ENCODE assay signal across 1 cellular context in the genomic region with DNA sequence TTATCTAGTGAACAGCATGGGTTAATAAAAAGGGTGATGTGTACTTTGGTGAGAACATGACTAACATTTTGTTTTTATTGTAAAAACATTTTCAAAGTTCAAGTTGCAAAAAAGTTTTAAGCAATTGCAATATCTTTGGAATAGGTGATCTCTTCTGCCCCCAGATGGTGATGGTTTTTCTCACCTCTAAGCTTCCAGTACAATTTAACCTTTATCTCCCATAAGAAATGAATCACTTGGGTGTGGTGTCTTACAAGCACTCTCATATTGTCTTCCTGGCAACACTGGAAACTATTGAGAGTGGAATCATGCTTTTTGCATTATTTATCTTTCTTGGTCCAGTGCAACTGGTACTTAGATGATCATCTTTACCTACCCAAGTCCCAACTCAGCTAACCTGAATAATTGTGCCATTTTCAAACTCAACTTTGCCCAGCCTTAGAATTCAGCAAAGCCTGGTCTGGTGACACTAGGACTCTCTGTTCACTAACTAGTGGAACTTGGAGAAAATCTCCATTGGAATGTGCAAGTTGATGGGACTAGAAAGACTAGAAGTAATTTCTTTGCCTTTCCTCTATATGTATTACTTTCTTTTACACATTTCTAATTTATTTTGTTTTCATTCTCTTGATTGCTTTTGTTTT.
TF ChIP-seq lines count a peak whose summit lies in the region.

No MANE protein-coding gene starts in this region.

TF ChIP-seq in H1, 55 proteins besides CTCF, POLR2A, EP300 and RAD21 (continued from another document):
- TF ChIP-seq ATF2 (IDR thresholded peaks at IDR 0.05; ENCODE audit: low read length) = no peak
